In genomic region chr7:104950006-104950405, GRCh38 we compare ENCODE assay signal across 19 cellular contexts.
DNase-seq lines count a peak whose midpoint lies in the region; ATAC-seq and TF ChIP-seq lines count a peak whose summit lies in the region.
"Had no signal": no experiment of that assay in that cellular context is flagged by ENCODE, and none has a peak within 500 bp of the region (broad histone marks: within the 10 kb centered on the region; RNA-seq: fewer than 3 reads in every experiment).

No MANE protein-coding gene starts in this region.

- no peak overlapping the region for H3K4me3 Mint-ChIP-seq in T-cell
- H3K4me3 Mint-ChIP-seq: CD14-positive monocyte had no signal

- H3K9me3 ChIP-seq in left ventricle myocardium inferior (replicated peaks) (no peaks in the 10 kb centered on the region), OCI-LY1 (ENCODE audit: low read length) (no peaks in the 10 kb centered on the region), duodenal mucosa (ENCODE audit: control insufficient read depth in 1 of 2, low read length in 2 of 2) (no peaks in the 10 kb centered on the region), tibial artery (no peaks in the 10 kb centered on the region)
- H3K9me3 ChIP-seq: A549 had no signal

- H3K9me3 Mint-ChIP-seq in T-cell = no peaks in the 10 kb centered on the region
- H3K9me3 Mint-ChIP-seq: CD14-positive monocyte had no signal

- TF ChIP-seq CTCF in left ventricle myocardium inferior (IDR thresholded peaks at IDR 0.05; ENCODE audit: borderline replicate concordance) (no peak), OCI-LY1 (IDR thresholded peaks at IDR 0.05; ENCODE audit: low read length) (no peak), tibial artery (IDR thresholded peaks at IDR 0.05) (no peak)

- H2AFZ ChIP-seq in OCI-LY1 (ENCODE audit: low read length) = peak overlapping the region; percentile 76; the same call in 1 of the 2 replicates

- no peaks in the 10 kb centered on the region for H3K27me3 Mint-ChIP-seq in T-cell

- no peaks in the 10 kb centered on the region for H3K9me2 ChIP-seq in OCI-LY1 (ENCODE audit: low read depth, low read length)

- intact Hi-C loops in left ventricle myocardium inferior (cut with micrococcal nuclease) = no loop called here
- intact Hi-C loops in left ventricle myocardium superior (cut with micrococcal nuclease) = no loop called here
- intact Hi-C loops in tibial artery (cut with DNase I; ENCODE audit: low total_unique reads) = no loop called here

- CTCF ChIA-PET in T-cell (lab: Charles Lee) = no interaction called here

- peaks cover 16% of the 10 kb centered on the region for H3K4me1 ChIP-seq in left ventricle myocardium inferior
- H3K4me1 ChIP-seq in OCI-LY1 (ENCODE audit: insufficient read depth, low read length, severe bottlenecking) = peaks cover 58% of the 10 kb centered on the region
- peaks cover 19 to 23% of the 10 kb centered on the region in 2 donors for H3K4me1 ChIP-seq in duodenal mucosa (ENCODE audit: control insufficient read depth in 1 of 2, insufficient read depth in 2 of 2, low read length in 2 of 2)
- peaks cover 0 to 38% (median 19%) of the 10 kb centered on the region in 4 donors for H3K4me1 ChIP-seq in tibial artery

- ATAC-seq in left ventricle myocardium superior (no peak), GM21529 (IDR thresholded peaks at IDR 0.05; ENCODE audit: unreplicated experiment) (no peak), T-cell (replicated peaks in 1 of 4) (no peak), HG03175 (IDR thresholded peaks at IDR 0.05; ENCODE audit: unreplicated experiment) (no peak)
- ATAC-seq: A549 had no signal

- no peak for DNase-seq in left ventricle myocardium inferior
- DNase-seq in left ventricle myocardium superior = no peak
- no peak for DNase-seq in tibial artery
- no peak for DNase-seq in T-cell
- DNase-seq: DMS 273 treated with DMSO at 0.1 percent for 48 hours, H7, Karpas-422, MM.1S, NCI-H1092 treated with DMSO at 0.1 percent for 48 hours, NCI-H1694, NCI-H226, NCI-H524 treated with DMSO at 0.1 percent for 48 hours, RPMI8226 had no signal

- H4K20me1 ChIP-seq in OCI-LY1 (ENCODE audit: insufficient read depth, low read length) = no peaks in the 10 kb centered on the region

- H3K79me2 ChIP-seq in OCI-LY1 (ENCODE audit: insufficient read depth, low read length) = no peaks in the 10 kb centered on the region

- peak overlapping the region; percentile 55 for H3K4me2 ChIP-seq in OCI-LY1 (ENCODE audit: low read length)
- H3K4me2 ChIP-seq: A549 had no signal

- H3K27ac ChIP-seq in left ventricle myocardium inferior (replicated peaks) (peak overlapping the region; percentile 73), OCI-LY1 (ENCODE audit: low read depth, low read length, poor library complexity, severe bottlenecking) (peak overlapping the region; percentile 56), duodenal mucosa (ENCODE audit: low read depth, low read length) (peak overlapping the region; percentile 26), tibial artery (peak overlapping the region; percentile 83 to 85)
- H3K27ac ChIP-seq: A549 had no signal

- H3K4me3 ChIP-seq in left ventricle myocardium inferior (no peak overlapping the region), OCI-LY1 (ENCODE audit: low read depth, low read length, poor library complexity, severe bottlenecking) (no peak overlapping the region), duodenal mucosa (ENCODE audit: low read depth in 1 of 2, low read length in 2 of 2) (no peak overlapping the region), tibial artery (no peak overlapping the region)
- H3K4me3 ChIP-seq: A549 had no signal

- H3K27me3 ChIP-seq in left ventricle myocardium inferior (ENCODE audit: low read depth) (no peaks in the 10 kb centered on the region), OCI-LY1 (ENCODE audit: insufficient read depth, low read length) (no peaks in the 10 kb centered on the region), duodenal mucosa (ENCODE audit: control insufficient read depth in 1 of 2, insufficient read depth in 2 of 2, low read length in 2 of 2) (no peaks in the 10 kb centered on the region), tibial artery (no peaks in the 10 kb centered on the region)

- H3K9ac ChIP-seq in OCI-LY1 (ENCODE audit: low read length) = peak overlapping the region; percentile 30; the same call in 1 of the 2 replicates
- no peak overlapping the region for H3K9ac ChIP-seq in duodenal mucosa (ENCODE audit: low read depth in 1 of 2, low read length in 2 of 2)

- H3K27ac Mint-ChIP-seq in T-cell = no peak overlapping the region

- H3K36me3 ChIP-seq in left ventricle myocardium inferior (no peaks in the 10 kb centered on the region), OCI-LY1 (ENCODE audit: insufficient read depth, low read length) (no peaks in the 10 kb centered on the region), duodenal mucosa (ENCODE audit: control insufficient read depth in 1 of 2, insufficient read depth in 2 of 2, low read length in 2 of 2) (no peaks in the 10 kb centered on the region), tibial artery (no peaks in the 10 kb centered on the region)

- peaks cover 18 to 35% (median 29%) of the 10 kb centered on the region in 3 donors for H3K4me1 Mint-ChIP-seq in T-cell

- H3K36me3 Mint-ChIP-seq in T-cell = peaks cover 12% of the 10 kb centered on the region

- no peaks in the 10 kb centered on the region for H3F3A ChIP-seq in OCI-LY1 (ENCODE audit: insufficient read depth, low read length)

- POLR2A ChIA-PET in T-cell (lab: Charles Lee) = interaction anchor here in 1 of 2 donors (0.6 kb wide), 1 partner anchor 35 kb away, joined by 5 read pairs; no protein-coding TSS in a partner anchor

Comparison
In these comparisons a context has a peak if more than half of its experiments do, and no peak if none do; other contexts are left out.
1. H3K27ac ChIP-seq: peak in every context shown above with its lines; median percentile 84 in tibial artery; 73 in left ventricle myocardium inferior; 56 in OCI-LY1; 26 in duodenal mucosa.